Comparison of ENCODE assay signal across 2 cellular contexts in the genomic region with DNA sequence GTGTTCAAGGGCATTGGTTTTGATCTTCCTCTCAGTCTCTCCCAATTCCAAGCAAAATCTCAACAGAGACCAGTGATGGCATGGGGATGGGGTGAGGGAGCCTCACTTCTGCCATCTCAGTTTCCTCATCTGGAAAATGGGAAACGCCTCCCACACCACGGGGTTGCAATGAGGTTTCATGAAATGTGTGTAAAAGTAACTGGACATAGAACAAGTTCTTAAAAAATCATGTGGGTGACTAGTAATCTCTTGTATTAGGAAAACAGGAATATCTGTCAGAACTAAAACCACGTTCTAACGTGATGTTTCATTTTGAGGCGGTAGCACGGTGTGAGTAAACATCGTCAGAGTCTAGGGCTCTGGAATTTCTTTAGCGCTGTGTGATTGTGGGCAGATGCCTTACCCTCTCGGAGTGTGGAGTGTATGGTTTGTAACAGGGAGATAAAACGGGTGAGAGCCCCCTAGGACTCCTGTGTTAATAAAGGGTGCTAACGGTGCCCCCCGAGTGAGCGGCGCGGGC.
TF ChIP-seq lines count a peak whose summit lies in the region.

No MANE protein-coding gene starts in this region.

TF ChIP-seq in A549, 52 proteins besides CTCF, POLR2A, EP300 and RAD21 (continued from another document):
- TF ChIP-seq, protein P1, sequence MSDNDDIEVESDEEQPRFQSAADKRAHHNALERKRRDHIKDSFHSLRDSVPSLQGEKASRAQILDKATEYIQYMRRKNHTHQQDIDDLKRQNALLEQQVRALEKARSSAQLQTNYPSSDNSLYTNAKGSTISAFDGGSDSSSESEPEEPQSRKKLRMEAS (IDR thresholded peaks at IDR 0.05) = no peak; the same call in 1 of the 2 replicates
- TF ChIP-seq CHD4 (IDR thresholded peaks at IDR 0.05; ENCODE audit: borderline replicate concordance) = no peak
- no peak for TF ChIP-seq NFE2L2 (conservative IDR thresholded peaks at IDR 0.05; ENCODE audit: low read length)
- TF ChIP-seq HES2 (IDR thresholded peaks at IDR 0.05) = no peak
- TF ChIP-seq FOSL2 (IDR thresholded peaks at IDR 0.05) = no peak
- TF ChIP-seq FOSL2 (CRISPR knock-in tag; IDR thresholded peaks at IDR 0.05) = no peak
- no peak for TF ChIP-seq MYC (IDR thresholded peaks at IDR 0.05; ENCODE audit: borderline replicate concordance, low read length)
- TF ChIP-seq KDM1A (IDR thresholded peaks at IDR 0.05; ENCODE audit: low read depth) = peak; percentile 54; the same call in 1 of the 2 replicates
- no peak for TF ChIP-seq PBX3 (IDR thresholded peaks at IDR 0.05)
- no peak for TF ChIP-seq FOXS1 (CRISPR knock-in tag; IDR thresholded peaks at IDR 0.05)
- no peak for TF ChIP-seq SREBF2 (IDR thresholded peaks at IDR 0.05)
- TF ChIP-seq HEYL (CRISPR knock-in tag; IDR thresholded peaks at IDR 0.05) = no peak
- no peak for TF ChIP-seq ESRRA (IDR thresholded peaks at IDR 0.05; ENCODE audit: borderline replicate concordance, low read length)
- no peak for TF ChIP-seq HOXB13 (CRISPR knock-in tag; IDR thresholded peaks at IDR 0.05; ENCODE audit: low read depth)
- no peak for TF ChIP-seq E2F6 (IDR thresholded peaks at IDR 0.05; ENCODE audit: borderline replicate concordance, low read depth)
- TF ChIP-seq KDM5A (IDR thresholded peaks at IDR 0.05) = no peak
- no peak for TF ChIP-seq CBX2 (IDR thresholded peaks at IDR 0.05; ENCODE audit: borderline replicate concordance, low read depth)
- TF ChIP-seq RFX5 (IDR thresholded peaks at IDR 0.05) = no peak
- TF ChIP-seq, protein P2, sequence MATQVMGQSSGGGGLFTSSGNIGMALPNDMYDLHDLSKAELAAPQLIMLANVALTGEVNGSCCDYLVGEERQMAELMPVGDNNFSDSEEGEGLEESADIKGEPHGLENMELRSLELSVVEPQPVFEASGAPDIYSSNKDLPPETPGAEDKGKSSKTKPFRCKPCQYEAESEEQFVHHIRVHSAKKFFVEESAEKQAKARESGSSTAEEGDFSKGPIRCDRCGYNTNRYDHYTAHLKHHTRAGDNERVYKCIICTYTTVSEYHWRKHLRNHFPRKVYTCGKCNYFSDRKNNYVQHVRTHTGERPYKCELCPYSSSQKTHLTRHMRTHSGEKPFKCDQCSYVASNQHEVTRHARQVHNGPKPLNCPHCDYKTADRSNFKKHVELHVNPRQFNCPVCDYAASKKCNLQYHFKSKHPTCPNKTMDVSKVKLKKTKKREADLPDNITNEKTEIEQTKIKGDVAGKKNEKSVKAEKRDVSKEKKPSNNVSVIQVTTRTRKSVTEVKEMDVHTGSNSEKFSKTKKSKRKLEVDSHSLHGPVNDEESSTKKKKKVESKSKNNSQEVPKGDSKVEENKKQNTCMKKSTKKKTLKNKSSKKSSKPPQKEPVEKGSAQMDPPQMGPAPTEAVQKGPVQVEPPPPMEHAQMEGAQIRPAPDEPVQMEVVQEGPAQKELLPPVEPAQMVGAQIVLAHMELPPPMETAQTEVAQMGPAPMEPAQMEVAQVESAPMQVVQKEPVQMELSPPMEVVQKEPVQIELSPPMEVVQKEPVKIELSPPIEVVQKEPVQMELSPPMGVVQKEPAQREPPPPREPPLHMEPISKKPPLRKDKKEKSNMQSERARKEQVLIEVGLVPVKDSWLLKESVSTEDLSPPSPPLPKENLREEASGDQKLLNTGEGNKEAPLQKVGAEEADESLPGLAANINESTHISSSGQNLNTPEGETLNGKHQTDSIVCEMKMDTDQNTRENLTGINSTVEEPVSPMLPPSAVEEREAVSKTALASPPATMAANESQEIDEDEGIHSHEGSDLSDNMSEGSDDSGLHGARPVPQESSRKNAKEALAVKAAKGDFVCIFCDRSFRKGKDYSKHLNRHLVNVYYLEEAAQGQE (IDR thresholded peaks at IDR 0.05) = no peak
- no peak for TF ChIP-seq EHMT2 (IDR thresholded peaks at IDR 0.05; ENCODE audit: low read depth)
- TF ChIP-seq RNF2 (IDR thresholded peaks at IDR 0.05; ENCODE audit: borderline replicate concordance, low read depth) = no peak
- TF ChIP-seq, protein P3, sequence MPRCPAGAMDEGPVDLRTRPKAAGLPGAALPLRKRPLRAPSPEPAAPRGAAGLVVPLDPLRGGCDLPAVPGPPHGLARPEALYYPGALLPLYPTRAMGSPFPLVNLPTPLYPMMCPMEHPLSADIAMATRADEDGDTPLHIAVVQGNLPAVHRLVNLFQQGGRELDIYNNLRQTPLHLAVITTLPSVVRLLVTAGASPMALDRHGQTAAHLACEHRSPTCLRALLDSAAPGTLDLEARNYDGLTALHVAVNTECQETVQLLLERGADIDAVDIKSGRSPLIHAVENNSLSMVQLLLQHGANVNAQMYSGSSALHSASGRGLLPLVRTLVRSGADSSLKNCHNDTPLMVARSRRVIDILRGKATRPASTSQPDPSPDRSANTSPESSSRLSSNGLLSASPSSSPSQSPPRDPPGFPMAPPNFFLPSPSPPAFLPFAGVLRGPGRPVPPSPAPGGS (IDR thresholded peaks at IDR 0.05) = no peak
- no peak for TF ChIP-seq EHF (CRISPR knock-in tag; IDR thresholded peaks at IDR 0.05)

TF ChIP-seq in HepG2, 621 proteins besides CTCF, POLR2A, EP300 and RAD21 (continued from another document and continues in another):
- TF ChIP-seq SP140L (CRISPR knock-in tag; IDR thresholded peaks at IDR 0.05; ENCODE audit: borderline replicate concordance) (no peak), TMF1 (CRISPR knock-in tag; IDR thresholded peaks at IDR 0.05; ENCODE audit: low read depth) (peak; percentile 9; the same call in 1 of the 2 replicates), ZNF619 (CRISPR knock-in tag; IDR thresholded peaks at IDR 0.05) (no peak), PHF8 (CRISPR knock-in tag; IDR thresholded peaks at IDR 0.05) (0 out of 2 replicates have a peak, but pooled peaks have one; percentile 10), ZNF44 (CRISPR knock-in tag; IDR thresholded peaks at IDR 0.05) (0 out of 2 replicates have a peak, but pooled peaks have one; percentile 10), SAP130 (CRISPR knock-in tag; IDR thresholded peaks at IDR 0.05; ENCODE audit: low read depth) (peak; percentile 5; the same call in 1 of the 2 replicates), KDM1A (CRISPR knock-in tag; IDR thresholded peaks at IDR 0.05) (peak; percentile 58; the same call in 1 of the 2 replicates), ZNF629 (CRISPR knock-in tag; conservative IDR thresholded peaks at IDR 0.05) (peak; percentile 90), NR1H2 (CRISPR knock-in tag; IDR thresholded peaks at IDR 0.05; ENCODE audit: borderline replicate concordance, low read depth) (no peak), FOXA1 (IDR thresholded peaks at IDR 0.05) (no peak), FOXA1 (CRISPR knock-in tag; IDR thresholded peaks at IDR 0.05) (peak; percentile 19; the same call in 1 of the 2 replicates), MED1 (CRISPR knock-in tag; IDR thresholded peaks at IDR 0.05) (no peak), ZFP36L1 (CRISPR knock-in tag; IDR thresholded peaks at IDR 0.05) (0 out of 2 replicates have a peak, but pooled peaks have one; percentile 39), ZFP36 (IDR thresholded peaks at IDR 0.05; ENCODE audit: borderline replicate concordance, low read depth, low read length, partially characterized antibody) (peak; percentile 72), CAMTA2 (CRISPR knock-in tag; IDR thresholded peaks at IDR 0.05; ENCODE audit: borderline replicate concordance) (no peak), ZNF609 (CRISPR knock-in tag; IDR thresholded peaks at IDR 0.05; ENCODE audit: borderline replicate concordance) (no peak), RCOR2 (CRISPR knock-in tag; IDR thresholded peaks at IDR 0.05) (peak; percentile 20; the same call in 1 of the 2 replicates), ZNF121 (CRISPR knock-in tag; IDR thresholded peaks at IDR 0.05) (no peak), ASH2L (IDR thresholded peaks at IDR 0.05; ENCODE audit: insufficient read length, low read depth, low read length) (peak; percentile 47), PPARG (CRISPR knock-in tag; conservative IDR thresholded peaks at IDR 0.05) (no peak)
- TF ChIP-seq, protein P4, sequence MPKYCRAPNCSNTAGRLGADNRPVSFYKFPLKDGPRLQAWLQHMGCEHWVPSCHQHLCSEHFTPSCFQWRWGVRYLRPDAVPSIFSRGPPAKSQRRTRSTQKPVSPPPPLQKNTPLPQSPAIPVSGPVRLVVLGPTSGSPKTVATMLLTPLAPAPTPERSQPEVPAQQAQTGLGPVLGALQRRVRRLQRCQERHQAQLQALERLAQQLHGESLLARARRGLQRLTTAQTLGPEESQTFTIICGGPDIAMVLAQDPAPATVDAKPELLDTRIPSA (CRISPR knock-in tag; IDR thresholded peaks at IDR 0.05; ENCODE audit: borderline replicate concordance) = no peak
- TF ChIP-seq, protein P5, sequence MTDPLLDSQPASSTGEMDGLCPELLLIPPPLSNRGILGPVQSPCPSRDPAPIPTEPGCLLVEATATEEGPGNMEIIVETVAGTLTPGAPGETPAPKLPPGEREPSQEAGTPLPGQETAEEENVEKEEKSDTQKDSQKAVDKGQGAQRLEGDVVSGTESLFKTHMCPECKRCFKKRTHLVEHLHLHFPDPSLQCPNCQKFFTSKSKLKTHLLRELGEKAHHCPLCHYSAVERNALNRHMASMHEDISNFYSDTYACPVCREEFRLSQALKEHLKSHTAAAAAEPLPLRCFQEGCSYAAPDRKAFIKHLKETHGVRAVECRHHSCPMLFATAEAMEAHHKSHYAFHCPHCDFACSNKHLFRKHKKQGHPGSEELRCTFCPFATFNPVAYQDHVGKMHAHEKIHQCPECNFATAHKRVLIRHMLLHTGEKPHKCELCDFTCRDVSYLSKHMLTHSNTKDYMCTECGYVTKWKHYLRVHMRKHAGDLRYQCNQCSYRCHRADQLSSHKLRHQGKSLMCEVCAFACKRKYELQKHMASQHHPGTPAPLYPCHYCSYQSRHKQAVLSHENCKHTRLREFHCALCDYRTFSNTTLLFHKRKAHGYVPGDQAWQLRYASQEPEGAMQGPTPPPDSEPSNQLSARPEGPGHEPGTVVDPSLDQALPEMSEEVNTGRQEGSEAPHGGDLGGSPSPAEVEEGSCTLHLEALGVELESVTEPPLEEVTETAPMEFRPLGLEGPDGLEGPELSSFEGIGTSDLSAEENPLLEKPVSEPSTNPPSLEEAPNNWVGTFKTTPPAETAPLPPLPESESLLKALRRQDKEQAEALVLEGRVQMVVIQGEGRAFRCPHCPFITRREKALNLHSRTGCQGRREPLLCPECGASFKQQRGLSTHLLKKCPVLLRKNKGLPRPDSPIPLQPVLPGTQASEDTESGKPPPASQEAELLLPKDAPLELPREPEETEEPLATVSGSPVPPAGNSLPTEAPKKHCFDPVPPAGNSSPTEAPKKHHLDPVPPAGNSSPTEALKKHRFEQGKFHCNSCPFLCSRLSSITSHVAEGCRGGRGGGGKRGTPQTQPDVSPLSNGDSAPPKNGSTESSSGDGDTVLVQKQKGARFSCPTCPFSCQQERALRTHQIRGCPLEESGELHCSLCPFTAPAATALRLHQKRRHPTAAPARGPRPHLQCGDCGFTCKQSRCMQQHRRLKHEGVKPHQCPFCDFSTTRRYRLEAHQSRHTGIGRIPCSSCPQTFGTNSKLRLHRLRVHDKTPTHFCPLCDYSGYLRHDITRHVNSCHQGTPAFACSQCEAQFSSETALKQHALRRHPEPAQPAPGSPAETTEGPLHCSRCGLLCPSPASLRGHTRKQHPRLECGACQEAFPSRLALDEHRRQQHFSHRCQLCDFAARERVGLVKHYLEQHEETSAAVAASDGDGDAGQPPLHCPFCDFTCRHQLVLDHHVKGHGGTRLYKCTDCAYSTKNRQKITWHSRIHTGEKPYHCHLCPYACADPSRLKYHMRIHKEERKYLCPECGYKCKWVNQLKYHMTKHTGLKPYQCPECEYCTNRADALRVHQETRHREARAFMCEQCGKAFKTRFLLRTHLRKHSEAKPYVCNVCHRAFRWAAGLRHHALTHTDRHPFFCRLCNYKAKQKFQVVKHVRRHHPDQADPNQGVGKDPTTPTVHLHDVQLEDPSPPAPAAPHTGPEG (CRISPR knock-in tag; IDR thresholded peaks at IDR 0.05) = peak; percentile 97
- TF ChIP-seq, protein P6, sequence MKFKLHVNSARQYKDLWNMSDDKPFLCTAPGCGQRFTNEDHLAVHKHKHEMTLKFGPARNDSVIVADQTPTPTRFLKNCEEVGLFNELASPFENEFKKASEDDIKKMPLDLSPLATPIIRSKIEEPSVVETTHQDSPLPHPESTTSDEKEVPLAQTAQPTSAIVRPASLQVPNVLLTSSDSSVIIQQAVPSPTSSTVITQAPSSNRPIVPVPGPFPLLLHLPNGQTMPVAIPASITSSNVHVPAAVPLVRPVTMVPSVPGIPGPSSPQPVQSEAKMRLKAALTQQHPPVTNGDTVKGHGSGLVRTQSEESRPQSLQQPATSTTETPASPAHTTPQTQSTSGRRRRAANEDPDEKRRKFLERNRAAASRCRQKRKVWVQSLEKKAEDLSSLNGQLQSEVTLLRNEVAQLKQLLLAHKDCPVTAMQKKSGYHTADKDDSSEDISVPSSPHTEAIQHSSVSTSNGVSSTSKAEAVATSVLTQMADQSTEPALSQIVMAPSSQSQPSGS (CRISPR knock-in tag; IDR thresholded peaks at IDR 0.05) = 0 out of 2 replicates have a peak, but pooled peaks have one; percentile 6
- TF ChIP-seq, protein P7, sequence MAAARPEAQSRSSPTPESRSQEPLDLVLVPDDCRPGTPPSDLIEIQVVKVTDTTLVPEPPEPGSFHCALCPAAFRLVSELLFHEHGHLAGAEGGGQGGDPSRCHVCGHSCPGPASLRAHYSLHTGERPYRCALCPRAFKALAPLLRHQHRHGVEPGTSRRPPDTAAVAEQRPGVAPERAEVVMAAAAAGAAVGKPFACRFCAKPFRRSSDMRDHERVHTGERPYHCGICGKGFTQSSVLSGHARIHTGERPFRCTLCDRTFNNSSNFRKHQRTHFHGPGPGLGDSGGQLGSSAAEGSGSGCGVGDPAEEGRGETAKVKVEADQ (CRISPR knock-in tag; IDR thresholded peaks at IDR 0.05; ENCODE audit: borderline replicate concordance) = 0 out of 2 replicates have a peak, but pooled peaks have one; percentile 58
